Comparison of ENCODE assay signal across 1 cellular context in genomic region chr1:244970661-244971523, GRCh38.
TF ChIP-seq lines count a peak whose summit lies in the region.

No MANE protein-coding gene starts in this region.

TF ChIP-seq in HepG2, 621 proteins besides CTCF, POLR2A, EP300 and RAD21 (continued from another document):
- TF ChIP-seq ZUFSP (CRISPR knock-in tag; IDR thresholded peaks at IDR 0.05; ENCODE audit: borderline replicate concordance) = no peak
- TF ChIP-seq MED13 (CRISPR knock-in tag; IDR thresholded peaks at IDR 0.05) = 0 out of 2 replicates have a peak, but pooled peaks have one; percentile 50
- peak; percentile 74; the same call in 1 of the 2 replicates for TF ChIP-seq HOXA9 (CRISPR knock-in tag; IDR thresholded peaks at IDR 0.05; ENCODE audit: borderline replicate concordance)
- peak; percentile 76; the same call in 1 of the 2 replicates for TF ChIP-seq BRD4 (CRISPR knock-in tag; IDR thresholded peaks at IDR 0.05)
- TF ChIP-seq NCOA2 (CRISPR knock-in tag; IDR thresholded peaks at IDR 0.05) = no peak; the same call in 1 of the 2 replicates
- no peak for TF ChIP-seq JDP2 (CRISPR knock-in tag; IDR thresholded peaks at IDR 0.05; ENCODE audit: borderline replicate concordance)
- peak; percentile 17; the same call in 1 of the 2 replicates for TF ChIP-seq TOPORS (CRISPR knock-in tag; IDR thresholded peaks at IDR 0.05)
- TF ChIP-seq CSRNP1 (CRISPR knock-in tag; IDR thresholded peaks at IDR 0.05) = peak; percentile 62; the same call in 1 of the 2 replicates
- TF ChIP-seq ZNF710 (CRISPR knock-in tag; IDR thresholded peaks at IDR 0.05; ENCODE audit: borderline replicate concordance) = peak; percentile 35; the same call in 1 of the 2 replicates
- 0 out of 2 replicates have a peak, but pooled peaks have one; percentile 50 for TF ChIP-seq PRDM10 (CRISPR knock-in tag; IDR thresholded peaks at IDR 0.05; ENCODE audit: low read depth)
- TF ChIP-seq ZNF816 (CRISPR knock-in tag; IDR thresholded peaks at IDR 0.05; ENCODE audit: borderline replicate concordance) = peak; percentile 59; the same call in 1 of the 2 replicates
- 0 out of 2 replicates have a peak, but pooled peaks have one; percentile 24 for TF ChIP-seq POGK (CRISPR knock-in tag; conservative IDR thresholded peaks at IDR 0.05)
- TF ChIP-seq ZMYM3 (CRISPR knock-in tag; IDR thresholded peaks at IDR 0.05) = no peak
- no peak for TF ChIP-seq HNRNPH1 (optimal IDR thresholded peaks at IDR 0.05; ENCODE audit: low read depth, low read length)
- TF ChIP-seq NR3C1 (CRISPR knock-in tag; IDR thresholded peaks at IDR 0.05) = no peak
- no peak for TF ChIP-seq CAMTA2 (CRISPR knock-in tag; IDR thresholded peaks at IDR 0.05; ENCODE audit: borderline replicate concordance)
- peak; percentile 48; the same call in 1 of the 2 replicates for TF ChIP-seq EED (CRISPR knock-in tag; IDR thresholded peaks at IDR 0.05)
- 0 out of 2 replicates have a peak, but pooled peaks have one; percentile 40 for TF ChIP-seq ZNF703 (CRISPR knock-in tag; IDR thresholded peaks at IDR 0.05; ENCODE audit: borderline replicate concordance)
- TF ChIP-seq TARDBP (CRISPR knock-in tag; IDR thresholded peaks at IDR 0.05) = peak; percentile 75
- TF ChIP-seq REXO4 (CRISPR knock-in tag; IDR thresholded peaks at IDR 0.05; ENCODE audit: borderline replicate concordance) = no peak
- TF ChIP-seq ZFP82 (CRISPR knock-in tag; IDR thresholded peaks at IDR 0.05; ENCODE audit: borderline replicate concordance) = no peak
- TF ChIP-seq SOX6 (IDR thresholded peaks at IDR 0.05) = no peak
- TF ChIP-seq SOX6 (CRISPR knock-in tag; IDR thresholded peaks at IDR 0.05) = peak; percentile 63
- no peak for TF ChIP-seq SP4 (CRISPR knock-in tag; IDR thresholded peaks at IDR 0.05)
- TF ChIP-seq ZNF784 (CRISPR knock-in tag; IDR thresholded peaks at IDR 0.05; ENCODE audit: borderline replicate concordance) = no peak
- TF ChIP-seq ZFP37 (CRISPR knock-in tag; IDR thresholded peaks at IDR 0.05; ENCODE audit: borderline replicate concordance) = 0 out of 2 replicates have a peak, but pooled peaks have one; percentile 10
- peak; percentile 75 for TF ChIP-seq IRF2 (CRISPR knock-in tag; IDR thresholded peaks at IDR 0.05)
- TF ChIP-seq KDM5B (CRISPR knock-in tag; IDR thresholded peaks at IDR 0.05; ENCODE audit: borderline replicate concordance) = peak; percentile 55; the same call in 1 of the 2 replicates
- TF ChIP-seq ZBTB21 (CRISPR knock-in tag; IDR thresholded peaks at IDR 0.05) = peak; percentile 77
- TF ChIP-seq ZNF839 (CRISPR knock-in tag; IDR thresholded peaks at IDR 0.05; ENCODE audit: borderline replicate concordance) = no peak
